ENCODE assay signal across 19 cellular contexts in genomic region chr2:3529316-3530025, GRCh38.
"Had no signal": no experiment of that assay in that cellular context is flagged by ENCODE, and none has a peak within 500 bp of the region (broad histone marks: within the 10 kb centered on the region; RNA-seq: fewer than 3 reads in every experiment).

No MANE protein-coding gene starts in this region.

- H3K4me1 Mint-ChIP-seq: natural killer cell; stimulated activated memory B cell treated with anti-CD40 and anti-IgM and Interleukin-4, amounts not matched to agents 10 μg/mL and 1 μg/mL and 100 μg/mL, for 72 hours had no signal

- DNase-seq: cortex of kidney; effector memory CD8-positive, alpha-beta T cell; erythroblast; hypothalamus; kidney; left lung; natural killer cell; sigmoid colon; stimulated activated CD4-positive, alpha-beta T cell treated with anti-CD3 and anti-CD28 coated beads, Interleukin-2, amount 100 ng/mL, for 24 hours; stimulated activated CD4-positive, alpha-beta T cell treated with anti-CD3 and anti-CD28 coated beads, Interleukin-4, amount 100 ng/mL, for 4 hours; stimulated activated naive CD8-positive, alpha-beta T cell treated with anti-CD3 and anti-CD28 coated beads, Interleukin-15, Interleukin-2, amounts not matched to agents 100 U/mL and 50 U/mL, for 24 hours; substantia nigra; testis; tibial artery; upper lobe of right lung; uterus had no signal

- H3K27ac Mint-ChIP-seq: effector memory CD8-positive, alpha-beta T cell; natural killer cell; stimulated activated memory B cell treated with anti-CD40 and anti-IgM and Interleukin-4, amounts not matched to agents 10 μg/mL and 1 μg/mL and 100 μg/mL, for 72 hours had no signal

- H3K9me3 Mint-ChIP-seq: effector memory CD8-positive, alpha-beta T cell; natural killer cell; stimulated activated memory B cell treated with anti-CD40 and anti-IgM and Interleukin-4, amounts not matched to agents 10 μg/mL and 1 μg/mL and 100 μg/mL, for 72 hours had no signal

- H3K27ac ChIP-seq: left lung, prostate gland, right atrium auricular region, sigmoid colon, testis, tibial artery, upper lobe of right lung, uterus had no signal

- ATAC-seq: effector memory CD8-positive, alpha-beta T cell; left lung; natural killer cell; stimulated activated memory B cell treated with anti-CD40 and anti-IgM and Interleukin-4, amounts not matched to agents 10 μg/mL and 1 μg/mL and 100 μg/mL, for 72 hours; stimulated activated naive CD8-positive, alpha-beta T cell treated with anti-CD3 and anti-CD28 coated beads, Interleukin-15, Interleukin-2, amounts not matched to agents 100 U/mL and 50 U/mL, for 24 hours had no signal

- H3K27me3 Mint-ChIP-seq: effector memory CD8-positive, alpha-beta T cell; stimulated activated memory B cell treated with anti-CD40 and anti-IgM and Interleukin-4, amounts not matched to agents 10 μg/mL and 1 μg/mL and 100 μg/mL, for 72 hours had no signal

- H3K4me3 Mint-ChIP-seq: effector memory CD8-positive, alpha-beta T cell; natural killer cell; stimulated activated memory B cell treated with anti-CD40 and anti-IgM and Interleukin-4, amounts not matched to agents 10 μg/mL and 1 μg/mL and 100 μg/mL, for 72 hours had no signal

- H3K36me3 Mint-ChIP-seq: natural killer cell had no signal
